ENCODE assay signal across 12 cellular contexts in genomic region chr16:1966460-1966859, GRCh38. TPM values are rescaled to one million over a fixed set of nuclear protein-coding genes. Genes with fewer than 3 reads are reported as not detected.
A peak's percentile ranks its signal among the peaks of the same experiment; 100 is the strongest.
DNase-seq lines count a peak whose midpoint lies in the region; ATAC-seq, FAIRE-seq and TF ChIP-seq lines count a peak whose summit lies in the region.
"Had no signal": no experiment of that assay in that cellular context is flagged by ENCODE, and none has a peak within 500 bp of the region (broad histone marks: within the 10 kb centered on the region; RNA-seq: fewer than 3 reads in every experiment).

A gene with protein sequence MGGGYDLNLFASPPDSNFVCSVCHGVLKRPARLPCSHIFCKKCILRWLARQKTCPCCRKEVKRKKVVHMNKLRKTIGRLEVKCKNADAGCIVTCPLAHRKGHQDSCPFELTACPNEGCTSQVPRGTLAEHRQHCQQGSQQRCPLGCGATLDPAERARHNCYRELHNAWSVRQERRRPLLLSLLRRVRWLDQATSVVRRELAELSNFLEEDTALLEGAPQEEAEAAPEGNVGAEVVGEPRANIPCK (plus strand): TSS chr16:1966856. CDS start chr16:1966882, 26 bp downstream.

- no peak for ATAC-seq in activated naive CD4-positive, alpha-beta T cell treated with anti-CD3 and anti-CD28 coated beads, Interleukin-2, amount 50 U/mL, for 72 hours
- ATAC-seq in HG03095 (IDR thresholded peaks at IDR 0.05; ENCODE audit: unreplicated experiment), result no peak

- H3K4me3 Mint-ChIP-seq in T-helper 2 cell treated with Interferon-gamma antibody and Interleukin-4, amounts not matched to agents 5 μg/mL and 100 μg/mL, for 36 hours, result peak within 1 kb of the TSS; percentile 97

- H3K9me1 ChIP-seq in keratinocyte (ENCODE audit: control insufficient read depth, extremely low read depth, insufficient read depth, low read length), result peaks cover 3% of the 10 kb centered on the region

- H3K27ac ChIP-seq in keratinocyte (ENCODE audit: control insufficient read depth, insufficient read depth, low read length), result peak within 1 kb of the TSS; percentile 88
- H3K27ac ChIP-seq in subcutaneous abdominal adipose tissue (ENCODE audit: low read depth, low read length), result peak within 1 kb of the TSS; percentile 93

- dilution Hi-C loops in keratinocyte (cut with MboI; ENCODE audit: extremely low pct_ligation_motif_present, low sequenced_read_pairs), result no loop called here

- peak within 1 kb of the TSS; percentile 99 for H3K4me2 ChIP-seq in keratinocyte (ENCODE audit: control insufficient read depth, extremely low read depth, insufficient read depth, low read depth, low read length)

- H3K27ac Mint-ChIP-seq in T-helper 2 cell treated with Interferon-gamma antibody and Interleukin-4, amounts not matched to agents 5 μg/mL and 100 μg/mL, for 36 hours, result peak within 1 kb of the TSS; percentile 97
- peak within 1 kb of the TSS; percentile 99 for H3K27ac Mint-ChIP-seq in activated naive CD4-positive, alpha-beta T cell treated with anti-CD3 and anti-CD28 coated beads, Interleukin-2, amount 50 U/mL, for 72 hours

- no peak for DNase-seq in T-helper 2 cell treated with Interferon-gamma antibody and Interleukin-4, amounts not matched to agents 5 μg/mL and 100 μg/mL, for 36 hours (ENCODE audit: low spot score)
- DNase-seq in T-helper 2 cell, result no peak
- DNase-seq in activated naive CD4-positive, alpha-beta T cell treated with anti-CD3 and anti-CD28 coated beads, Interleukin-2, amount 50 U/mL, for 72 hours (ENCODE audit: low spot score in 2 of 2), result no peak
- DNase-seq in keratinocyte (ENCODE audit: low read depth, low spot score), result no peak
- no peak for DNase-seq in SHP77 (lab: John Stamatoyannopoulos, UW)
- DNase-seq in GM10266 (ENCODE audit: extremely low spot score), result no peak
- DNase-seq: ACHN, RPMI8226 had no signal

- no peaks in the 10 kb centered on the region for H3K27me3 Mint-ChIP-seq in T-helper 2 cell treated with Interferon-gamma antibody and Interleukin-4, amounts not matched to agents 5 μg/mL and 100 μg/mL, for 36 hours (ENCODE audit: low read depth)

- H3K4me1 Mint-ChIP-seq in T-helper 2 cell treated with Interferon-gamma antibody and Interleukin-4, amounts not matched to agents 5 μg/mL and 100 μg/mL, for 36 hours (ENCODE audit: low read depth), result peaks cover 18% of the 10 kb centered on the region

- no peaks in the 10 kb centered on the region for H3K9me3 ChIP-seq in keratinocyte (ENCODE audit: control insufficient read depth, low read depth, low read length)
- no peaks in the 10 kb centered on the region for H3K9me3 ChIP-seq in subcutaneous abdominal adipose tissue (ENCODE audit: control insufficient read depth in 5 of 5, low read length in 5 of 5)

- H2AFZ ChIP-seq in keratinocyte (ENCODE audit: control insufficient read depth, low read length), result no peak within 1 kb of the TSS

- no peak for FAIRE-seq in keratinocyte (lab: Jason Lieb, UNC)
- FAIRE-seq: H54, islet of Langerhans had no signal

- TF ChIP-seq CTCF in keratinocyte (optimal IDR thresholded peaks at IDR 0.05 in 1 of 3, IDR thresholded peaks at IDR 0.05 in 1 of 3, conservative IDR thresholded peaks at IDR 0.05 in 1 of 3; ENCODE audit: extremely low read depth in 1 of 3, insufficient read depth in 2 of 3, low read length in 3 of 3), result no peak
- no peak for TF ChIP-seq CTCF in GM10266 (IDR thresholded peaks at IDR 0.05; ENCODE audit: control insufficient read depth, insufficient read depth, low read depth, missing control alignments)

- H3K36me3 ChIP-seq in keratinocyte (ENCODE audit: control insufficient read depth in 2 of 2, extremely low read depth in 1 of 2, insufficient read depth in 2 of 2, low read length in 2 of 2) (peaks cover 16 to 26% of the 10 kb centered on the region in 2 experiments), subcutaneous abdominal adipose tissue (ENCODE audit: control insufficient read depth in 5 of 5, insufficient read depth in 5 of 5, low read length in 5 of 5) (peaks cover 0 to 21% (median 19%) of the 10 kb centered on the region in 5 donors)

- peaks cover 30% of the 10 kb centered on the region for H3K36me3 Mint-ChIP-seq in T-helper 2 cell treated with Interferon-gamma antibody and Interleukin-4, amounts not matched to agents 5 μg/mL and 100 μg/mL, for 36 hours (ENCODE audit: low read depth)
- H3K36me3 Mint-ChIP-seq in activated naive CD4-positive, alpha-beta T cell treated with anti-CD3 and anti-CD28 coated beads, Interleukin-2, amount 50 U/mL, for 72 hours, result peaks cover 48 to 50% of the 10 kb centered on the region in 2 donors

- H3K9me3 Mint-ChIP-seq in T-helper 2 cell treated with Interferon-gamma antibody and Interleukin-4, amounts not matched to agents 5 μg/mL and 100 μg/mL, for 36 hours, result no peaks in the 10 kb centered on the region
- H3K9me3 Mint-ChIP-seq in activated naive CD4-positive, alpha-beta T cell treated with anti-CD3 and anti-CD28 coated beads, Interleukin-2, amount 50 U/mL, for 72 hours, result no peaks in the 10 kb centered on the region

- peak within 1 kb of the TSS; percentile 85 for H3K9ac ChIP-seq in keratinocyte (ENCODE audit: control insufficient read depth, extremely low read depth, insufficient read depth, low read length)
- peak within 1 kb of the TSS; percentile 22 to 98 (median 92) for H3K9ac ChIP-seq in subcutaneous abdominal adipose tissue (ENCODE audit: low read length in 5 of 5)

- no peaks in the 10 kb centered on the region for H3K27me3 ChIP-seq in keratinocyte (ENCODE audit: control insufficient read depth, extremely low read depth, insufficient read depth, low read length)
- H3K27me3 ChIP-seq in subcutaneous abdominal adipose tissue (ENCODE audit: control insufficient read depth in 5 of 5, insufficient read depth in 4 of 5, low read length in 5 of 5), result no peaks in the 10 kb centered on the region

- H3K79me2 ChIP-seq in keratinocyte (ENCODE audit: control insufficient read depth, insufficient read depth, low read length), result peaks cover 49% of the 10 kb centered on the region

- H4K20me1 ChIP-seq in keratinocyte (ENCODE audit: control insufficient read depth, extremely low read depth, insufficient read depth, low read length), result peaks cover 19% of the 10 kb centered on the region

- H3K4me3 ChIP-seq in keratinocyte (ENCODE audit: control insufficient read depth in 2 of 3, extremely low read depth in 1 of 3, insufficient read depth in 2 of 3, low read depth in 1 of 3, low read length in 3 of 3) (peak within 1 kb of the TSS; percentile 69 to 85 (median 79)), subcutaneous abdominal adipose tissue (ENCODE audit: low read depth in 1 of 5, low read length in 5 of 5) (peak within 1 kb of the TSS; percentile 72 to 90 (median 81))

- H3K4me1 ChIP-seq in keratinocyte (ENCODE audit: control insufficient read depth, extremely low read depth, insufficient read depth, low read length) (peaks cover 28% of the 10 kb centered on the region), subcutaneous abdominal adipose tissue (ENCODE audit: control insufficient read depth in 5 of 5, insufficient read depth in 5 of 5, low read length in 5 of 5) (peaks cover 1 to 30% (median 27%) of the 10 kb centered on the region in 5 donors)

RNA-seq across cellular contexts. Expression of the gene that starts here (rescaled TPM):
- total RNA-seq in activated naive CD4-positive, alpha-beta T cell treated with anti-CD3 and anti-CD28 coated beads, Interleukin-2, amount 50 U/mL, for 72 hours, result under 1 TPM in 1 of 2 donors, not detected in 1; 0.41 TPM
- polyA plus RNA-seq in keratinocyte, result not detected in 3 replicates
- polyA plus RNA-seq in keratinocyte (2011; ENCODE audit: low read depth), result not detected
- polyA plus RNA-seq in keratinocyte (2011; cell fraction: cytosol; rRNA removed), result not detected in 2 replicates
- not detected in 2 replicates for polyA plus RNA-seq in keratinocyte (2011; cell fraction: nucleus; rRNA removed)
- polyA plus RNA-seq in keratinocyte (2012; ENCODE audit: low replicate concordance), result not detected in 2 replicates
- polyA minus RNA-seq in keratinocyte, result not detected in 3 replicates
- not detected for polyA minus RNA-seq in keratinocyte (2011; cell fraction: cytosol; rRNA and poly(A)+ RNA removed)
- not detected in 2 replicates for polyA minus RNA-seq in keratinocyte (2011; cell fraction: nucleus; rRNA and poly(A)+ RNA removed)
